22 cellular contexts compared by ENCODE assay signal in genomic region chr2:29902356-29902755, GRCh38. TPM values are rescaled to one million over a fixed set of nuclear protein-coding genes. Genes with fewer than 3 reads are reported as not detected.
A peak's percentile ranks its signal among the peaks of the same experiment; 100 is the strongest.
DNase-seq lines count a peak whose midpoint lies in the region; ATAC-seq and TF ChIP-seq lines count a peak whose summit lies in the region.
"Had no signal": no experiment of that assay in that cellular context is flagged by ENCODE, and none has a peak within 500 bp of the region (broad histone marks: within the 10 kb centered on the region; RNA-seq: fewer than 3 reads in every experiment).

No MANE protein-coding gene starts in this region.

- TF ChIP-seq CTCF in GM23338 (conservative IDR thresholded peaks at IDR 0.05; ENCODE audit: low read depth in 2 of 2) (no peak), endothelial cell (IDR thresholded peaks at IDR 0.05; ENCODE audit: unreplicated experiment) (no peak), nephron progenitor cell (IDR thresholded peaks at IDR 0.05) (no peak), vagina (IDR thresholded peaks at IDR 0.05) (no peak)

- H3K4me3 Mint-ChIP-seq in GM23338 = 0 out of 3 replicates have a peak overlapping the region, but pooled peaks have one; percentile 1
- H3K4me3 Mint-ChIP-seq in endothelial cell (ENCODE audit: unreplicated experiment) = no peak overlapping the region
- no peak overlapping the region for H3K4me3 Mint-ChIP-seq in nephron progenitor cell

- H3K4me1 Mint-ChIP-seq in GM23338 = peaks cover 48% of the 10 kb centered on the region
- peaks cover 2% of the 10 kb centered on the region for H3K4me1 Mint-ChIP-seq in endothelial cell (ENCODE audit: unreplicated experiment)
- H3K4me1 Mint-ChIP-seq in nephron progenitor cell = no peaks in the 10 kb centered on the region
- H3K4me1 Mint-ChIP-seq: CD4-positive, CD25-positive, alpha-beta regulatory T cell had no signal

- H3K9me2 ChIP-seq in GM23338 (ENCODE audit: insufficient read depth) = 0 out of 2 replicates have a peak, but pooled peaks cover 5% of the 10 kb centered on the region

- H3K27ac ChIP-seq in GM23338 (ENCODE audit: low read depth) (no peak overlapping the region), vagina (no peak overlapping the region)

- no peaks in the 10 kb centered on the region for H4K20me1 ChIP-seq in GM23338 (replicated peaks; ENCODE audit: insufficient read depth)

- no peaks in the 10 kb centered on the region for H3K79me2 ChIP-seq in GM23338 (replicated peaks; ENCODE audit: insufficient read depth)

- DNase-seq in GM23338 (ENCODE audit: low spot score) (peak; percentile 53), endothelial cell (ENCODE audit: low spot score) (peak; percentile 17), nephron progenitor cell (peak; percentile 13), NCI-H524 (lab: John Stamatoyannopoulos, UW) (no peak), vagina (ENCODE audit: extremely low spot score in 2 of 2) (no peak)
- DNase-seq: CD4-positive, CD25-positive, alpha-beta regulatory T cell; COR-L47; DMS 273 treated with DMSO at 0.1 percent for 48 hours; DMS79 treated with DMSO at 0.1 percent for 48 hours; H7; Karpas-422; MV-4-11; NCI-H1105 treated with DMSO at 0.1 percent for 48 hours; NCI-H2029 treated with DMSO at 0.1 percent for 48 hours; NCI-H226; NCI-H510A treated with DMSO at 0.1 percent for 48 hours; OCI-M1 had no signal

- H3K36me3 Mint-ChIP-seq in GM23338 (ENCODE audit: low read depth) (no peaks in the 10 kb centered on the region), endothelial cell (ENCODE audit: low read depth, unreplicated experiment) (no peaks in the 10 kb centered on the region), nephron progenitor cell (ENCODE audit: low read depth) (no peaks in the 10 kb centered on the region)
- H3K36me3 Mint-ChIP-seq: CD4-positive, CD25-positive, alpha-beta regulatory T cell had no signal

- H3K9me3 ChIP-seq in vagina = no peaks in the 10 kb centered on the region

- no peaks in the 10 kb centered on the region for H3K36me3 ChIP-seq in GM23338 (ENCODE audit: insufficient read depth)
- no peaks in the 10 kb centered on the region for H3K36me3 ChIP-seq in vagina

- H3K27me3 ChIP-seq in GM23338 (ENCODE audit: insufficient read depth) = peaks cover 8% of the 10 kb centered on the region; the same call in 1 of the 2 replicates
- no peaks in the 10 kb centered on the region for H3K27me3 ChIP-seq in vagina

- no peak for TF ChIP-seq POLR2A in vagina (IDR thresholded peaks at IDR 0.05)

- no peak overlapping the region for H2AFZ ChIP-seq in GM23338

- H3K9me3 Mint-ChIP-seq in GM23338 = no peaks in the 10 kb centered on the region; the same call in 2 of the 3 replicates
- H3K9me3 Mint-ChIP-seq in endothelial cell (ENCODE audit: unreplicated experiment) = no peaks in the 10 kb centered on the region
- H3K9me3 Mint-ChIP-seq in nephron progenitor cell = no peaks in the 10 kb centered on the region

- intact Hi-C loops in vagina (cut with DNase I) = no loop called here

- H3K27ac Mint-ChIP-seq in GM23338 (no peak overlapping the region), endothelial cell (ENCODE audit: unreplicated experiment) (no peak overlapping the region), nephron progenitor cell (no peak overlapping the region)
- H3K27ac Mint-ChIP-seq: CD4-positive, CD25-positive, alpha-beta regulatory T cell had no signal

- no peak overlapping the region for H3K4me3 ChIP-seq in GM23338
- H3K4me3 ChIP-seq in vagina = no peak overlapping the region

- peak overlapping the region; percentile 46 for H3K4me2 ChIP-seq in GM23338

- no peaks in the 10 kb centered on the region for H3F3A ChIP-seq in GM23338 (replicated peaks; ENCODE audit: low read depth)

- ATAC-seq in GM23338 (peak; percentile 67), GM18870 (IDR thresholded peaks at IDR 0.05; ENCODE audit: unreplicated experiment) (no peak), GM21423 (IDR thresholded peaks at IDR 0.05; ENCODE audit: unreplicated experiment) (no peak)
- ATAC-seq: Right ventricle myocardium inferior had no signal

- H3K4me1 ChIP-seq in GM23338 (ENCODE audit: insufficient read depth) (peaks cover 55% of the 10 kb centered on the region), vagina (no peaks in the 10 kb centered on the region)

- H3K27me3 Mint-ChIP-seq in GM23338 (ENCODE audit: insufficient read depth, low read depth, poor library complexity) (peaks cover 4% of the 10 kb centered on the region), endothelial cell (ENCODE audit: unreplicated experiment) (no peaks in the 10 kb centered on the region), nephron progenitor cell (ENCODE audit: low read depth, poor library complexity) (peaks cover 33% of the 10 kb centered on the region)

TF ChIP-seq in GM23338, 12 proteins besides CTCF, POLR2A, EP300 and RAD21:
- TF ChIP-seq STAT1 (IDR thresholded peaks at IDR 0.05; ENCODE audit: unreplicated experiment) = no peak
- TF ChIP-seq REST (IDR thresholded peaks at IDR 0.05; ENCODE audit: unreplicated experiment) = peak; percentile 75

TF ChIP-seq in PFSK-1, 5 proteins besides CTCF, POLR2A, EP300 and RAD21:
- TF ChIP-seq TAF1 (IDR thresholded peaks at IDR 0.05; ENCODE audit: borderline replicate concordance, insufficient read depth, low read length) (no peak), REST (IDR thresholded peaks at IDR 0.05; ENCODE audit: insufficient read depth in 1 of 2, low read depth in 2 of 2, low read length in 2 of 2) (peak; percentile 45 to 88; a peak in 2 of 4 replicates), POLR2AphosphoS5 (IDR thresholded peaks at IDR 0.05; ENCODE audit: low read depth, low read length) (no peak)

RNA-seq across cellular contexts. Expression of gene ALK, which starts 19.0 kb away (rescaled TPM):
- 0.16 and 0.35 TPM in 2 replicates for total RNA-seq in GM23338 (2014; rRNA removed; shearing (Covaris generic))
- polyA plus RNA-seq in GM23338 (2016; fragmentation: Nextera tagmentation; extraction: Ambion mirVana) = not detected in 2 replicates
- 0.19 TPM for polyA plus RNA-seq in PFSK-1 (2012; ENCODE audit: insufficient read length, low read depth)
- total RNA-seq in endothelial cell (ENCODE audit: unreplicated experiment) = 0.05 TPM
- 0.74 TPM for total RNA-seq in vagina
- total RNA-seq: CD4-positive, CD25-positive, alpha-beta regulatory T cell had no signal
- polyA plus RNA-seq: BJ; CD4-positive, CD25-positive, alpha-beta regulatory T cell had no signal

Comparison
In these comparisons a context has a peak if more than half of its experiments do, and no peak if none do; other contexts are left out.
1. DNase-seq: peak in GM23338 (single experiment), endothelial cell (single experiment) and nephron progenitor cell (single experiment); none in NCI-H524 (0 of 2) and vagina (0 of 2).